20 cellular contexts compared by ENCODE assay signal in genomic region chrX:7286461-7286860, GRCh38.
DNase-seq lines count a peak whose midpoint lies in the region; ATAC-seq, FAIRE-seq and TF ChIP-seq lines count a peak whose summit lies in the region.
"Had no signal": no experiment of that assay in that cellular context is flagged by ENCODE, and none has a peak within 500 bp of the region (broad histone marks: within the 10 kb centered on the region; RNA-seq: fewer than 3 reads in every experiment).

No MANE protein-coding gene starts in this region.

- ATAC-seq in GM12878 (no peak), GM19397 (IDR thresholded peaks at IDR 0.05; ENCODE audit: unreplicated experiment) (no peak)

- no peaks in the 10 kb centered on the region for H3K4me1 ChIP-seq in GM12878 (ENCODE audit: control insufficient read depth, insufficient read depth, low read length)
- H3K4me1 ChIP-seq: SJCRH30 had no signal

- TF ChIP-seq EP300 in GM12878 (IDR thresholded peaks at IDR 0.05; ENCODE audit: borderline replicate concordance in 1 of 2, control insufficient read depth in 1 of 2, low read depth in 2 of 2, low read length in 2 of 2) = no peak

- H3K27me3 ChIP-seq in GM12878 (replicated peaks in 1 of 2; ENCODE audit: control insufficient read depth in 2 of 2, insufficient read depth in 2 of 2, low read length in 1 of 2) = no peaks in the 10 kb centered on the region
- H3K27me3 ChIP-seq: SJCRH30 had no signal

- DNase-seq in NOMO-1 treated with DMSO at 0.1 percent for 48 hours (lab: John Stamatoyannopoulos, UW; ENCODE audit: unreplicated experiment) (peak; percentile 2), NOMO-1 (lab: John Stamatoyannopoulos, UW; ENCODE audit: unreplicated experiment in 2 of 2) (no peak), GM12878 (ENCODE audit: low read depth, low spot score) (no peak), glomerular visceral epithelial cell (ENCODE audit: extremely low spot score) (peak; percentile 37), immature natural killer cell (no peak), retina (no peak), NCI-H748 (lab: John Stamatoyannopoulos, UW; ENCODE audit: unreplicated experiment) (no peak)
- DNase-seq: AML-193, DMS79 treated with DMSO at 0.1 percent for 48 hours, GF-D8, GM23248, KBM-7, MV-4-11, NCI-H1694 treated with DMSO at 0.1 percent for 48 hours, NCI-H510A treated with DMSO at 0.1 percent for 48 hours, NCI-H82, SJCRH30 had no signal

- H3K4me3 ChIP-seq in GM12878 = no peak overlapping the region
- H3K4me3 ChIP-seq: GM23248, SJCRH30 had no signal

- no peak overlapping the region for H2AFZ ChIP-seq in GM12878 (ENCODE audit: control insufficient read depth, low read depth, low read length)
- H2AFZ ChIP-seq: GM23248 had no signal

- in situ Hi-C loops in GM12878 (cut with MboI) = no loop called here

- peak; percentile 18 for FAIRE-seq in GM12878 (lab: Jason Lieb, UNC)

- CTCF ChIA-PET in GM12878 (lab: Yijun Ruan, JAX) = no interaction called here

- SMC1A ChIA-PET in GM12878 (lab: Charles Lee; ENCODE audit: uncharacterized antibody, unreplicated experiment) = no interaction called here

- WGBS in GM12878 (ENCODE audit: insufficient coverage, insufficient replicate concordance, low lambda C conversion rate, missing lambda C conversion rate) = 79% methylated on average over 4 of the region's 4 CpGs

- no peak overlapping the region for H3K9ac ChIP-seq in GM12878 (ENCODE audit: control insufficient read depth, insufficient read depth, low read length)
- H3K9ac ChIP-seq: GM23248 had no signal

- RAD21 ChIA-PET in GM12878 (lab: Charles Lee; ENCODE audit: unreplicated experiment) = no interaction called here

- no TSS peak for BruUV-seq in GM12878 (replicated peaks; lab: Mats Ljungman, UMichigan)

- POLR2A ChIA-PET in GM12878 (lab: Charles Lee) = no interaction called here

- no peaks in the 10 kb centered on the region for H3K79me2 ChIP-seq in GM12878 (ENCODE audit: control insufficient read depth, insufficient read depth, low read length)

- H3K9me3 ChIP-seq in GM12878 (replicated peaks; ENCODE audit: control insufficient read depth, insufficient read depth, low read length) = no peaks in the 10 kb centered on the region
- H3K9me3 ChIP-seq: SJCRH30 had no signal

- no peak for TF ChIP-seq POLR2A in GM12878 (IDR thresholded peaks at IDR 0.05; ENCODE audit: low read depth, low read length)

- no peaks in the 10 kb centered on the region for H4K20me1 ChIP-seq in GM12878 (ENCODE audit: control insufficient read depth, insufficient read depth)

- no peak overlapping the region for H3K27ac Mint-ChIP-seq in immature natural killer cell
- H3K27ac Mint-ChIP-seq: CD14-positive monocyte had no signal

- peaks cover 0 to 3% (median 2%) of the 10 kb centered on the region in 3 donors for H3K27me3 Mint-ChIP-seq in immature natural killer cell (ENCODE audit: low read depth in 3 of 3)

- H3K9me3 Mint-ChIP-seq in immature natural killer cell = no peaks in the 10 kb centered on the region
- H3K9me3 Mint-ChIP-seq: CD14-positive monocyte had no signal

- H3K27ac ChIP-seq in GM12878 (ENCODE audit: control insufficient read depth, insufficient read depth) = no peak overlapping the region
- H3K27ac ChIP-seq: 22Rv1, GM23248, SJCRH30 had no signal

- no peaks in the 10 kb centered on the region for H3K4me1 Mint-ChIP-seq in immature natural killer cell
- H3K4me1 Mint-ChIP-seq: CD14-positive monocyte had no signal

- no peak overlapping the region for H3K4me2 ChIP-seq in GM12878 (ENCODE audit: control insufficient read depth, insufficient read depth)

- intact Hi-C loops in GM12878 (cut with micrococcal nuclease; ENCODE audit: unreplicated experiment) = no loop called here

- no peak for TF ChIP-seq RAD21 in GM12878 (IDR thresholded peaks at IDR 0.05; ENCODE audit: insufficient read depth, low read depth, low read length)

- TF ChIP-seq CTCF in GM12878 (IDR thresholded peaks at IDR 0.05 in 2 of 3, conservative IDR thresholded peaks at IDR 0.05 in 1 of 3; ENCODE audit: control insufficient read depth in 2 of 3, extremely low read depth in 1 of 3, insufficient read depth in 1 of 3, low read depth in 3 of 3, low read length in 3 of 3) = no peak

- peaks cover 0 to 3% (median 0%) of the 10 kb centered on the region in 3 donors for H3K36me3 Mint-ChIP-seq in immature natural killer cell
- H3K36me3 Mint-ChIP-seq: CD14-positive monocyte had no signal

- no peaks in the 10 kb centered on the region for H3K36me3 ChIP-seq in GM12878 (ENCODE audit: control insufficient read depth in 2 of 2, insufficient read depth in 2 of 2, low read length in 1 of 2)
- H3K36me3 ChIP-seq: SJCRH30 had no signal

- no peak overlapping the region for H3K4me3 Mint-ChIP-seq in immature natural killer cell
- H3K4me3 Mint-ChIP-seq: CD14-positive monocyte had no signal

TF ChIP-seq in GM12878, 131 proteins besides CTCF, POLR2A, EP300 and RAD21:
- TF ChIP-seq TCF7 (IDR thresholded peaks at IDR 0.05; ENCODE audit: borderline replicate concordance) (no peak), HDAC2 (IDR thresholded peaks at IDR 0.05) (no peak), REST (IDR thresholded peaks at IDR 0.05; ENCODE audit: low read depth, low read length) (no peak), NFIC (IDR thresholded peaks at IDR 0.05; ENCODE audit: low read depth, low read length) (no peak), SIN3A (IDR thresholded peaks at IDR 0.05; ENCODE audit: low read depth, low read length) (no peak), TCF3 (IDR thresholded peaks at IDR 0.05; ENCODE audit: borderline replicate concordance, insufficient read depth, low read depth, low read length) (no peak), RAD51 (IDR thresholded peaks at IDR 0.05) (no peak), CHD1 (IDR thresholded peaks at IDR 0.05; ENCODE audit: low read depth, low read length) (no peak), IKZF2 (IDR thresholded peaks at IDR 0.05) (no peak), KAT2A (conservative IDR thresholded peaks at IDR 0.05; ENCODE audit: control insufficient read depth, low read depth, low read length) (no peak)
- TF ChIP-seq, protein P1, sequence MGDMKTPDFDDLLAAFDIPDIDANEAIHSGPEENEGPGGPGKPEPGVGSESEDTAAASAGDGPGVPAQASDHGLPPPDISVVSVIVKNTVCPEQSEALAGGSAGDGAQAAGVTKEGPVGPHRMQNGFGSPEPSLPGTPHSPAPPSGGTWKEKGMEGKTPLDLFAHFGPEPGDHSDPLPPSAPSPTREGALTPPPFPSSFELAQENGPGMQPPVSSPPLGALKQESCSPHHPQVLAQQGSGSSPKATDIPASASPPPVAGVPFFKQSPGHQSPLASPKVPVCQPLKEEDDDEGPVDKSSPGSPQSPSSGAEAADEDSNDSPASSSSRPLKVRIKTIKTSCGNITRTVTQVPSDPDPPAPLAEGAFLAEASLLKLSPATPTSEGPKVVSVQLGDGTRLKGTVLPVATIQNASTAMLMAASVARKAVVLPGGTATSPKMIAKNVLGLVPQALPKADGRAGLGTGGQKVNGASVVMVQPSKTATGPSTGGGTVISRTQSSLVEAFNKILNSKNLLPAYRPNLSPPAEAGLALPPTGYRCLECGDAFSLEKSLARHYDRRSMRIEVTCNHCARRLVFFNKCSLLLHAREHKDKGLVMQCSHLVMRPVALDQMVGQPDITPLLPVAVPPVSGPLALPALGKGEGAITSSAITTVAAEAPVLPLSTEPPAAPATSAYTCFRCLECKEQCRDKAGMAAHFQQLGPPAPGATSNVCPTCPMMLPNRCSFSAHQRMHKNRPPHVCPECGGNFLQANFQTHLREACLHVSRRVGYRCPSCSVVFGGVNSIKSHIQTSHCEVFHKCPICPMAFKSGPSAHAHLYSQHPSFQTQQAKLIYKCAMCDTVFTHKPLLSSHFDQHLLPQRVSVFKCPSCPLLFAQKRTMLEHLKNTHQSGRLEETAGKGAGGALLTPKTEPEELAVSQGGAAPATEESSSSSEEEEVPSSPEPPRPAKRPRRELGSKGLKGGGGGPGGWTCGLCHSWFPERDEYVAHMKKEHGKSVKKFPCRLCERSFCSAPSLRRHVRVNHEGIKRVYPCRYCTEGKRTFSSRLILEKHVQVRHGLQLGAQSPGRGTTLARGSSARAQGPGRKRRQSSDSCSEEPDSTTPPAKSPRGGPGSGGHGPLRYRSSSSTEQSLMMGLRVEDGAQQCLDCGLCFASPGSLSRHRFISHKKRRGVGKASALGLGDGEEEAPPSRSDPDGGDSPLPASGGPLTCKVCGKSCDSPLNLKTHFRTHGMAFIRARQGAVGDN (IDR thresholded peaks at IDR 0.05) = no peak

Comparison
In these comparisons a context has a peak if more than half of its experiments do, and no peak if none do; other contexts are left out.
1. DNase-seq: peak in NOMO-1 treated with DMSO at 0.1 percent for 48 hours (single experiment) and glomerular visceral epithelial cell (single experiment); none in NOMO-1 (0 of 2), GM12878 (single experiment), immature natural killer cell (0 of 3), retina (single experiment) and NCI-H748 (single experiment).